1 cellular context compared by ENCODE assay signal in the genomic region with DNA sequence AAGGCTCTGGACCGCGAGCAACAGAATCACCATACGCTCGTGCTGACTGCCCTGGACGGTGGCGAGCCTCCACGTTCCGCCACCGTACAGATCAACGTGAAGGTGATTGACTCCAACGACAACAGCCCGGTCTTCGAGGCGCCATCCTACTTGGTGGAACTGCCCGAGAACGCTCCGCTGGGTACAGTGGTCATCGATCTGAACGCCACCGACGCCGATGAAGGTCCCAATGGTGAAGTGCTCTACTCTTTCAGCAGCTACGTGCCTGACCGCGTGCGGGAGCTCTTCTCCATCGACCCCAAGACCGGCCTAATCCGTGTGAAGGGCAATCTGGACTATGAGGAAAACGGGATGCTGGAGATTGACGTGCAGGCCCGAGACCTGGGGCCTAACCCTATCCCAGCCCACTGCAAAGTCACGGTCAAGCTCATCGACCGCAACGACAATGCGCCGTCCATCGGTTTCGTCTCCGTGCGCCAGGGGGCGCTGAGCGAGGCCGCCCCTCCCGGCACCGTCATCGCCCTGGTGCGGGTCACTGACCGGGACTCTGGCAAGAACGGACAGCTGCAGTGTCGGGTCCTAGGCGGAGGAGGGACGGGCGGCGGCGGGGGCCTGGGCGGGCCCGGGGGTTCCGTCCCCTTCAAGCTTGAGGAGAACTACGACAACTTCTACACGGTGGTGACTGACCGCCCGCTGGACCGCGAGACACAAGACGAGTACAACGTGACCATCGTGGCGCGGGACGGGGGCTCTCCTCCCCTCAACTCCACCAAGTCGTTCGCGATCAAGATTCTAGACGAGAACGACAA.
TF ChIP-seq lines count a peak whose summit lies in the region.

No MANE protein-coding gene starts in this region.

TF ChIP-seq in WTC11, 78 proteins besides CTCF, POLR2A, EP300 and RAD21 (continued from another document):
- TF ChIP-seq, protein P1, sequence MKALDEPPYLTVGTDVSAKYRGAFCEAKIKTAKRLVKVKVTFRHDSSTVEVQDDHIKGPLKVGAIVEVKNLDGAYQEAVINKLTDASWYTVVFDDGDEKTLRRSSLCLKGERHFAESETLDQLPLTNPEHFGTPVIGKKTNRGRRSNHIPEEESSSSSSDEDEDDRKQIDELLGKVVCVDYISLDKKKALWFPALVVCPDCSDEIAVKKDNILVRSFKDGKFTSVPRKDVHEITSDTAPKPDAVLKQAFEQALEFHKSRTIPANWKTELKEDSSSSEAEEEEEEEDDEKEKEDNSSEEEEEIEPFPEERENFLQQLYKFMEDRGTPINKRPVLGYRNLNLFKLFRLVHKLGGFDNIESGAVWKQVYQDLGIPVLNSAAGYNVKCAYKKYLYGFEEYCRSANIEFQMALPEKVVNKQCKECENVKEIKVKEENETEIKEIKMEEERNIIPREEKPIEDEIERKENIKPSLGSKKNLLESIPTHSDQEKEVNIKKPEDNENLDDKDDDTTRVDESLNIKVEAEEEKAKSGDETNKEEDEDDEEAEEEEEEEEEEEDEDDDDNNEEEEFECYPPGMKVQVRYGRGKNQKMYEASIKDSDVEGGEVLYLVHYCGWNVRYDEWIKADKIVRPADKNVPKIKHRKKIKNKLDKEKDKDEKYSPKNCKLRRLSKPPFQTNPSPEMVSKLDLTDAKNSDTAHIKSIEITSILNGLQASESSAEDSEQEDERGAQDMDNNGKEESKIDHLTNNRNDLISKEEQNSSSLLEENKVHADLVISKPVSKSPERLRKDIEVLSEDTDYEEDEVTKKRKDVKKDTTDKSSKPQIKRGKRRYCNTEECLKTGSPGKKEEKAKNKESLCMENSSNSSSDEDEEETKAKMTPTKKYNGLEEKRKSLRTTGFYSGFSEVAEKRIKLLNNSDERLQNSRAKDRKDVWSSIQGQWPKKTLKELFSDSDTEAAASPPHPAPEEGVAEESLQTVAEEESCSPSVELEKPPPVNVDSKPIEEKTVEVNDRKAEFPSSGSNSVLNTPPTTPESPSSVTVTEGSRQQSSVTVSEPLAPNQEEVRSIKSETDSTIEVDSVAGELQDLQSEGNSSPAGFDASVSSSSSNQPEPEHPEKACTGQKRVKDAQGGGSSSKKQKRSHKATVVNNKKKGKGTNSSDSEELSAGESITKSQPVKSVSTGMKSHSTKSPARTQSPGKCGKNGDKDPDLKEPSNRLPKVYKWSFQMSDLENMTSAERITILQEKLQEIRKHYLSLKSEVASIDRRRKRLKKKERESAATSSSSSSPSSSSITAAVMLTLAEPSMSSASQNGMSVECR (CRISPR knock-in tag; IDR thresholded peaks at IDR 0.05; ENCODE audit: borderline replicate concordance), result 0 out of 2 replicates have a peak, but pooled peaks have one; percentile 47
- TF ChIP-seq TEAD1 (CRISPR knock-in tag; IDR thresholded peaks at IDR 0.05) (peak; percentile 41; the same call in 1 of the 2 replicates), ZNF121 (CRISPR knock-in tag; IDR thresholded peaks at IDR 0.05) (peak; percentile 70), SP1 (CRISPR knock-in tag; conservative IDR thresholded peaks at IDR 0.05) (peak; percentile 62; the same call in 1 of the 2 replicates)
- TF ChIP-seq, protein P2, sequence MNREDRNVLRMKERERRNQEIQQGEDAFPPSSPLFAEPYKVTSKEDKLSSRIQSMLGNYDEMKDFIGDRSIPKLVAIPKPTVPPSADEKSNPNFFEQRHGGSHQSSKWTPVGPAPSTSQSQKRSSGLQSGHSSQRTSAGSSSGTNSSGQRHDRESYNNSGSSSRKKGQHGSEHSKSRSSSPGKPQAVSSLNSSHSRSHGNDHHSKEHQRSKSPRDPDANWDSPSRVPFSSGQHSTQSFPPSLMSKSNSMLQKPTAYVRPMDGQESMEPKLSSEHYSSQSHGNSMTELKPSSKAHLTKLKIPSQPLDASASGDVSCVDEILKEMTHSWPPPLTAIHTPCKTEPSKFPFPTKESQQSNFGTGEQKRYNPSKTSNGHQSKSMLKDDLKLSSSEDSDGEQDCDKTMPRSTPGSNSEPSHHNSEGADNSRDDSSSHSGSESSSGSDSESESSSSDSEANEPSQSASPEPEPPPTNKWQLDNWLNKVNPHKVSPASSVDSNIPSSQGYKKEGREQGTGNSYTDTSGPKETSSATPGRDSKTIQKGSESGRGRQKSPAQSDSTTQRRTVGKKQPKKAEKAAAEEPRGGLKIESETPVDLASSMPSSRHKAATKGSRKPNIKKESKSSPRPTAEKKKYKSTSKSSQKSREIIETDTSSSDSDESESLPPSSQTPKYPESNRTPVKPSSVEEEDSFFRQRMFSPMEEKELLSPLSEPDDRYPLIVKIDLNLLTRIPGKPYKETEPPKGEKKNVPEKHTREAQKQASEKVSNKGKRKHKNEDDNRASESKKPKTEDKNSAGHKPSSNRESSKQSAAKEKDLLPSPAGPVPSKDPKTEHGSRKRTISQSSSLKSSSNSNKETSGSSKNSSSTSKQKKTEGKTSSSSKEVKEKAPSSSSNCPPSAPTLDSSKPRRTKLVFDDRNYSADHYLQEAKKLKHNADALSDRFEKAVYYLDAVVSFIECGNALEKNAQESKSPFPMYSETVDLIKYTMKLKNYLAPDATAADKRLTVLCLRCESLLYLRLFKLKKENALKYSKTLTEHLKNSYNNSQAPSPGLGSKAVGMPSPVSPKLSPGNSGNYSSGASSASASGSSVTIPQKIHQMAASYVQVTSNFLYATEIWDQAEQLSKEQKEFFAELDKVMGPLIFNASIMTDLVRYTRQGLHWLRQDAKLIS (CRISPR knock-in tag; IDR thresholded peaks at IDR 0.05; ENCODE audit: borderline replicate concordance), result 0 out of 2 replicates have a peak, but pooled peaks have one; percentile 22
